9 cellular contexts compared by ENCODE assay signal in genomic region chr17:47239663-47240374, GRCh38. TPM values are rescaled to one million over a fixed set of nuclear protein-coding genes. Genes with fewer than 3 reads are reported as not detected.
DNase-seq lines count a peak whose midpoint lies in the region; ATAC-seq, FAIRE-seq and TF ChIP-seq lines count a peak whose summit lies in the region.
"Had no signal": no experiment of that assay in that cellular context is flagged by ENCODE, and none has a peak within 500 bp of the region (broad histone marks: within the 10 kb centered on the region; RNA-seq: fewer than 3 reads in every experiment).

No MANE protein-coding gene starts in this region.

- H3K27me3 ChIP-seq in liver (ENCODE audit: control insufficient read depth in 4 of 4, insufficient read depth in 4 of 4, low read length in 3 of 4) (no peaks in the 10 kb centered on the region), HepG2 (ENCODE audit: control insufficient read depth in 1 of 2, insufficient read depth in 2 of 2, low read length in 2 of 2) (no peaks in the 10 kb centered on the region; a peak in 1 of 5 replicates), muscle layer of duodenum (ENCODE audit: low read depth, low read length) (no peaks in the 10 kb centered on the region), neural progenitor cell (no peaks in the 10 kb centered on the region), endodermal cell (ENCODE audit: control insufficient read depth, insufficient read depth, low read length, poor library complexity, severe bottlenecking) (no peaks in the 10 kb centered on the region)

- H3K4me3 Mint-ChIP-seq in neural progenitor cell (no peak overlapping the region), endodermal cell (no peak overlapping the region)
- H3K4me3 Mint-ChIP-seq: activated naive CD4-positive, alpha-beta T cell treated with anti-CD3 and anti-CD28 coated beads, Interleukin-2, amount 50 U/mL, for 24 hours had no signal

- no peak for TF ChIP-seq EP300 in HepG2 (IDR thresholded peaks at IDR 0.05; ENCODE audit: low read depth in 2 of 2, low read length in 2 of 2)
- TF ChIP-seq EP300 in HepG2 (CRISPR knock-in tag; IDR thresholded peaks at IDR 0.05; ENCODE audit: borderline replicate concordance), result no peak

- no TSS peak for BruUV-seq in HepG2 (replicated peaks; lab: Mats Ljungman, UMichigan)

- TF ChIP-seq CTCF in liver (IDR thresholded peaks at IDR 0.05; ENCODE audit: low read depth, low read length, missing input control) (no peak), HepG2 (CRISPR knock-in tag; IDR thresholded peaks at IDR 0.05) (no peak), neural progenitor cell (IDR thresholded peaks at IDR 0.05) (no peak), endodermal cell (conservative IDR thresholded peaks at IDR 0.05) (no peak)

- H3K36me3 ChIP-seq in liver (ENCODE audit: control insufficient read depth in 4 of 4, insufficient read depth in 3 of 4, low read depth in 1 of 4, low read length in 3 of 4) (no peaks in the 10 kb centered on the region), HepG2 (replicated peaks in 1 of 2; ENCODE audit: control insufficient read depth in 1 of 2, insufficient read depth in 2 of 2, low read length in 2 of 2) (no peaks in the 10 kb centered on the region), muscle layer of duodenum (ENCODE audit: control insufficient read depth in 1 of 2, insufficient read depth in 2 of 2, low read length in 2 of 2) (no peaks in the 10 kb centered on the region), neural progenitor cell (no peaks in the 10 kb centered on the region), endodermal cell (ENCODE audit: control insufficient read depth, insufficient read depth, low read length) (no peaks in the 10 kb centered on the region)

- ATAC-seq in HepG2 (no peak; the same call in 1 of the 3 replicates), HG02763 (IDR thresholded peaks at IDR 0.05; ENCODE audit: unreplicated experiment) (no peak)

- DNase-seq in HepG2 (ENCODE audit: low spot score) (no peak), OCI-M2 (lab: John Stamatoyannopoulos, UW; ENCODE audit: unreplicated experiment) (peak; percentile 55), epidermal melanocyte (ENCODE audit: insufficient read length, low spot score) (peak; percentile 94), neural progenitor cell (ENCODE audit: low spot score) (no peak), endodermal cell (no peak)

- FAIRE-seq in HepG2 (lab: Jason Lieb, UNC), result no peak

- H3K4me2 ChIP-seq in HepG2 (ENCODE audit: low read depth, low read length) (no peak overlapping the region), neural progenitor cell (no peak overlapping the region)

- H3K79me2 ChIP-seq in HepG2 (ENCODE audit: insufficient read depth, low read length) (no peaks in the 10 kb centered on the region), neural progenitor cell (ENCODE audit: low read depth) (no peaks in the 10 kb centered on the region)

- no peaks in the 10 kb centered on the region for H3K9me3 ChIP-seq in liver (ENCODE audit: control insufficient read depth in 4 of 4, low read length in 3 of 4)
- no peaks in the 10 kb centered on the region for H3K9me3 ChIP-seq in HepG2 (ENCODE audit: low read length)
- no peaks in the 10 kb centered on the region for H3K9me3 ChIP-seq in muscle layer of duodenum (ENCODE audit: control insufficient read depth in 1 of 2, low read length in 2 of 2)
- no peaks in the 10 kb centered on the region for H3K9me3 ChIP-seq in neural progenitor cell (ENCODE audit: low read depth)
- H3K9me3 ChIP-seq in endodermal cell (ENCODE audit: control insufficient read depth, low read length), result no peaks in the 10 kb centered on the region

- TF ChIP-seq RAD21 in liver (IDR thresholded peaks at IDR 0.05) (peak; percentile 15 to 18), HepG2 (CRISPR knock-in tag; IDR thresholded peaks at IDR 0.05) (no peak)

- no peaks in the 10 kb centered on the region for H3F3A ChIP-seq in neural progenitor cell (ENCODE audit: low read depth)

- H3K9me3 Mint-ChIP-seq in neural progenitor cell (no peaks in the 10 kb centered on the region), endodermal cell (no peaks in the 10 kb centered on the region)
- H3K9me3 Mint-ChIP-seq: activated naive CD4-positive, alpha-beta T cell treated with anti-CD3 and anti-CD28 coated beads, Interleukin-2, amount 50 U/mL, for 24 hours had no signal

- H2AFZ ChIP-seq in HepG2 (ENCODE audit: low read length) (no peak overlapping the region), neural progenitor cell (replicated peaks) (no peak overlapping the region)

- CTCF ChIA-PET in HepG2 (lab: Yijun Ruan, JAX; ENCODE audit: low intra/inter-chr PET ratio, low total read pairs), result no interaction called here

- POLR2A ChIA-PET in HepG2 (lab: Yijun Ruan, JAX), result interaction anchor here (1.1 kb wide), 1 partner anchor 13 kb away, joined by 5 read pairs; no protein-coding TSS in a partner anchor

- in situ Hi-C loops in HepG2 (cut with HindIII; ENCODE audit: extremely low pct_ligation_motif_present, low pct_unique_long_range_greater_than_20kb), result no loop called here

- H3K9ac ChIP-seq in liver (ENCODE audit: low read depth in 1 of 2, low read length in 2 of 2) (no peak overlapping the region), HepG2 (ENCODE audit: insufficient read depth, low read depth, low read length) (no peak overlapping the region), neural progenitor cell (no peak overlapping the region), endodermal cell (ENCODE audit: extremely low read depth, low read length, poor library complexity, severe bottlenecking) (no peak overlapping the region)

- peak overlapping the region; percentile 55 to 58 for H3K27ac ChIP-seq in liver (ENCODE audit: low read depth in 1 of 2, low read length in 2 of 2)
- no peak overlapping the region for H3K27ac ChIP-seq in HepG2 (ENCODE audit: extremely low read length, insufficient read depth, low read length)
- H3K27ac ChIP-seq in muscle layer of duodenum (ENCODE audit: low read length), result peak overlapping the region; percentile 78
- no peak overlapping the region for H3K27ac ChIP-seq in neural progenitor cell
- H3K27ac ChIP-seq in endodermal cell (ENCODE audit: low read depth, low read length), result no peak overlapping the region

- H3K4me1 Mint-ChIP-seq in neural progenitor cell, result no peaks in the 10 kb centered on the region
- H3K4me1 Mint-ChIP-seq in endodermal cell, result no peaks in the 10 kb centered on the region
- H3K4me1 Mint-ChIP-seq: activated naive CD4-positive, alpha-beta T cell treated with anti-CD3 and anti-CD28 coated beads, Interleukin-2, amount 50 U/mL, for 24 hours had no signal

- H3K4me1 ChIP-seq in liver (ENCODE audit: control insufficient read depth in 4 of 4, insufficient read depth in 4 of 4, low read length in 3 of 4) (no peaks in the 10 kb centered on the region), HepG2 (ENCODE audit: insufficient read depth, low read length) (no peaks in the 10 kb centered on the region), muscle layer of duodenum (ENCODE audit: control insufficient read depth in 1 of 2, insufficient read depth in 2 of 2, low read length in 2 of 2) (no peaks in the 10 kb centered on the region), neural progenitor cell (no peaks in the 10 kb centered on the region), endodermal cell (ENCODE audit: control insufficient read depth, insufficient read depth, low read length) (no peaks in the 10 kb centered on the region)

- H3K27ac Mint-ChIP-seq in neural progenitor cell, result no peak overlapping the region
- no peak overlapping the region for H3K27ac Mint-ChIP-seq in endodermal cell
- H3K27ac Mint-ChIP-seq: activated naive CD4-positive, alpha-beta T cell treated with anti-CD3 and anti-CD28 coated beads, Interleukin-2, amount 50 U/mL, for 24 hours had no signal

- H3K27me3 Mint-ChIP-seq in neural progenitor cell (ENCODE audit: insufficient read depth, low read depth), result peaks cover 18% of the 10 kb centered on the region
- peaks cover 10% of the 10 kb centered on the region for H3K27me3 Mint-ChIP-seq in endodermal cell (ENCODE audit: insufficient read depth)

- TF ChIP-seq POLR2A in HepG2 (IDR thresholded peaks at IDR 0.05; ENCODE audit: insufficient read depth in 1 of 2, low read depth in 2 of 2, low read length in 2 of 2), result no peak

- no peaks in the 10 kb centered on the region for H4K20me1 ChIP-seq in HepG2 (ENCODE audit: insufficient read depth, low read length)
- no peaks in the 10 kb centered on the region for H4K20me1 ChIP-seq in neural progenitor cell (ENCODE audit: low read depth)

- intact Hi-C loops in HepG2 (cut with micrococcal nuclease; ENCODE audit: unreplicated experiment), result no loop called here

- H3K4me3 ChIP-seq in liver (ENCODE audit: low read depth in 1 of 3, low read length in 3 of 3), result no peak overlapping the region
- no peak overlapping the region for H3K4me3 ChIP-seq in HepG2 (replicated peaks in 1 of 3; ENCODE audit: insufficient read depth in 1 of 3, low read depth in 2 of 3, low read length in 3 of 3)
- H3K4me3 ChIP-seq in muscle layer of duodenum (ENCODE audit: low read depth in 1 of 2, low read length in 2 of 2), result no peak overlapping the region
- H3K4me3 ChIP-seq in neural progenitor cell, result no peak overlapping the region
- H3K4me3 ChIP-seq in endodermal cell (ENCODE audit: low read length), result no peak overlapping the region

- H3K36me3 Mint-ChIP-seq in neural progenitor cell (no peaks in the 10 kb centered on the region), endodermal cell (ENCODE audit: low read depth) (no peaks in the 10 kb centered on the region)
- H3K36me3 Mint-ChIP-seq: activated naive CD4-positive, alpha-beta T cell treated with anti-CD3 and anti-CD28 coated beads, Interleukin-2, amount 50 U/mL, for 24 hours had no signal

- 83% methylated on average over 7 of the region's 7 CpGs for WGBS in liver
- WGBS in HepG2 (ENCODE audit: low lambda C conversion rate), result 20% methylated on average over 7 of the region's 7 CpGs
- WGBS in endodermal cell (ENCODE audit: insufficient coverage in 1 of 2, insufficient read length in 1 of 2), 2 experiments, result 89 to 92% methylated on average over 2 to 7 of the region's 7 CpGs

RNA-seq across cellular contexts. Expression of gene ITGB3, which starts 13.8 kb away (rescaled TPM):
- total RNA-seq in liver, result 10 to 100 TPM in 1 of 2 donors, 1 to 10 TPM in 1; 4.8 to 33.4 TPM
- 1 to 10 TPM in 1 of 2 donors, under 1 TPM in 1; 0.47 to 2.8 TPM for polyA plus RNA-seq in liver
- 0.15 and 0.31 TPM in 2 replicates for total RNA-seq in HepG2 (2016; rRNA removed; fragmentation: Illumina TruSeq; extraction: Trizol)
- total RNA-seq in HepG2 (2016; cell fraction: cytosol; rRNA removed; fragmentation: Illumina TruSeq; extraction: Trizol; ENCODE audit: low read depth), result not detected in 2 replicates
- 0.31 and 0.37 TPM in 2 replicates for total RNA-seq in HepG2 (2016; cell fraction: insoluble cytoplasmic fraction; rRNA removed; fragmentation: Illumina TruSeq; extraction: Trizol)
- total RNA-seq in HepG2 (2016; cell fraction: membrane; rRNA removed; fragmentation: Illumina TruSeq; extraction: Trizol), result not detected in 2 replicates
- 0.41 and 0.50 TPM in 2 replicates for total RNA-seq in HepG2 (2016; cell fraction: nucleus; rRNA removed; fragmentation: Illumina TruSeq; extraction: Trizol)
- polyA plus RNA-seq in HepG2 (2011; rRNA removed), result 0.09 and 0.10 TPM in 2 replicates
- polyA plus RNA-seq in HepG2 (2011; cell fraction: cytosol; rRNA removed), result 0.07 and 0.09 TPM in 2 replicates
- 0.14 TPM in 2 replicates for polyA plus RNA-seq in HepG2 (2011; cell fraction: nucleus; rRNA removed)
- not detected in 2 replicates for polyA plus RNA-seq in HepG2 (2012)
- not detected in 2 replicates for polyA plus RNA-seq in HepG2 (2016; cell fraction: cytosol; fragmentation: Illumina TruSeq; extraction: Trizol; ENCODE audit: low read depth)
- 0.07 TPM in 1 of 2 replicates, not detected in the other for polyA plus RNA-seq in HepG2 (2016; cell fraction: insoluble cytoplasmic fraction; fragmentation: Illumina TruSeq; extraction: Trizol; ENCODE audit: low read depth)
- polyA plus RNA-seq in HepG2 (2016; cell fraction: membrane; fragmentation: Illumina TruSeq; extraction: Trizol; ENCODE audit: low read depth), result not detected in 2 replicates
- 0.15 TPM in 1 of 2 replicates, not detected in the other for polyA plus RNA-seq in HepG2 (2016; cell fraction: nucleus; fragmentation: Illumina TruSeq; extraction: Trizol; ENCODE audit: insufficient read depth, low read depth)
- polyA minus RNA-seq in HepG2 (2011; rRNA and poly(A)+ RNA removed; ENCODE audit: low replicate concordance), result 0.82 TPM in 1 of 2 replicates, not detected in the other
- not detected in 2 replicates for polyA minus RNA-seq in HepG2 (2011; cell fraction: cytosol; rRNA and poly(A)+ RNA removed)
- polyA minus RNA-seq in HepG2 (2011; cell fraction: nucleus; rRNA and poly(A)+ RNA removed), result 0.12 TPM in 1 of 2 replicates, not detected in the other
- total RNA-seq in neural progenitor cell (ENCODE audit: low replicate concordance), result 0.47 TPM in 1 of 2 replicates, not detected in the other
- total RNA-seq in endodermal cell, result under 1 TPM; 0.51 to 0.73 TPM
- 0.18 TPM for polyA plus RNA-seq in endodermal cell (2013, experiment 1 of 2)
- 0.33 TPM for polyA plus RNA-seq in endodermal cell (2013, experiment 2 of 2)

RNA-seq across cellular contexts. Expression of gene MYL4, which starts 30.7 kb away (rescaled TPM):
- total RNA-seq in liver (100 to 1,000 TPM in 1 of 2 donors, not detected in 1; 215 TPM), HepG2 (2016; rRNA removed; fragmentation: Illumina TruSeq; extraction: Trizol) (not detected in 2 replicates), neural progenitor cell (ENCODE audit: low replicate concordance) (0.37 and 0.93 TPM in 2 replicates), endodermal cell (10 to 100 TPM; 15.5 to 20.0 TPM)
- polyA plus RNA-seq in liver (under 1 TPM; 0.19 to 0.22 TPM), HepG2 (2011; rRNA removed) (0.13 TPM in 1 of 2 replicates, not detected in the other)
- total RNA-seq in HepG2 (2016; cell fraction: cytosol; rRNA removed; fragmentation: Illumina TruSeq; extraction: Trizol; ENCODE audit: low read depth), result not detected in 2 replicates
- not detected in 2 replicates for total RNA-seq in HepG2 (2016; cell fraction: insoluble cytoplasmic fraction; rRNA removed; fragmentation: Illumina TruSeq; extraction: Trizol)
- total RNA-seq in HepG2 (2016; cell fraction: membrane; rRNA removed; fragmentation: Illumina TruSeq; extraction: Trizol), result not detected in 2 replicates
- total RNA-seq in HepG2 (2016; cell fraction: nucleus; rRNA removed; fragmentation: Illumina TruSeq; extraction: Trizol), result not detected in 2 replicates
- polyA plus RNA-seq in HepG2 (2011; cell fraction: cytosol; rRNA removed), result 0.11 and 0.17 TPM in 2 replicates
- not detected in 2 replicates for polyA plus RNA-seq in HepG2 (2011; cell fraction: nucleus; rRNA removed)
- not detected in 2 replicates for polyA plus RNA-seq in HepG2 (2012)
- not detected in 2 replicates for polyA plus RNA-seq in HepG2 (2016; cell fraction: cytosol; fragmentation: Illumina TruSeq; extraction: Trizol; ENCODE audit: low read depth)
- polyA plus RNA-seq in HepG2 (2016; cell fraction: insoluble cytoplasmic fraction; fragmentation: Illumina TruSeq; extraction: Trizol; ENCODE audit: low read depth), result 0.27 TPM in 1 of 2 replicates, not detected in the other
- not detected in 2 replicates for polyA plus RNA-seq in HepG2 (2016; cell fraction: membrane; fragmentation: Illumina TruSeq; extraction: Trizol; ENCODE audit: low read depth)
- polyA plus RNA-seq in HepG2 (2016; cell fraction: nucleus; fragmentation: Illumina TruSeq; extraction: Trizol; ENCODE audit: insufficient read depth, low read depth), result not detected in 2 replicates
- 0.42 and 1.4 TPM in 2 replicates for polyA minus RNA-seq in HepG2 (2011; rRNA and poly(A)+ RNA removed; ENCODE audit: low replicate concordance)
- not detected in 2 replicates for polyA minus RNA-seq in HepG2 (2011; cell fraction: cytosol; rRNA and poly(A)+ RNA removed)
- not detected in 2 replicates for polyA minus RNA-seq in HepG2 (2011; cell fraction: nucleus; rRNA and poly(A)+ RNA removed)
- polyA plus RNA-seq in endodermal cell (2013, experiment 1 of 2), result 26.9 TPM
- 27.9 TPM for polyA plus RNA-seq in endodermal cell (2013, experiment 2 of 2)

RNA-seq across cellular contexts. Expression of gene CDC27, which starts 50.7 kb away (rescaled TPM):
- total RNA-seq in liver, result 100 to 1,000 TPM in 1 of 2 donors, 10 to 100 TPM in 1; 30.6 to 148 TPM
- 10 to 100 TPM; 16.8 to 23.6 TPM for polyA plus RNA-seq in liver
- 102 and 162 TPM in 2 replicates for total RNA-seq in HepG2 (2016; rRNA removed; fragmentation: Illumina TruSeq; extraction: Trizol)
- 15.6 and 16.5 TPM in 2 replicates for total RNA-seq in HepG2 (2016; cell fraction: cytosol; rRNA removed; fragmentation: Illumina TruSeq; extraction: Trizol; ENCODE audit: low read depth)
- 94.8 and 180 TPM in 2 replicates for total RNA-seq in HepG2 (2016; cell fraction: insoluble cytoplasmic fraction; rRNA removed; fragmentation: Illumina TruSeq; extraction: Trizol)
- 45.9 and 57.6 TPM in 2 replicates for total RNA-seq in HepG2 (2016; cell fraction: membrane; rRNA removed; fragmentation: Illumina TruSeq; extraction: Trizol)
- total RNA-seq in HepG2 (2016; cell fraction: nucleus; rRNA removed; fragmentation: Illumina TruSeq; extraction: Trizol), result 66.9 and 67.5 TPM in 2 replicates
- polyA plus RNA-seq in HepG2 (2011; rRNA removed), result 55.9 and 80.7 TPM in 2 replicates
- 39.5 and 46.1 TPM in 2 replicates for polyA plus RNA-seq in HepG2 (2011; cell fraction: cytosol; rRNA removed)
- polyA plus RNA-seq in HepG2 (2011; cell fraction: nucleus; rRNA removed), result 54.9 and 64.9 TPM in 2 replicates
- 45.5 and 46.6 TPM in 2 replicates for polyA plus RNA-seq in HepG2 (2012)
- polyA plus RNA-seq in HepG2 (2016; cell fraction: cytosol; fragmentation: Illumina TruSeq; extraction: Trizol; ENCODE audit: low read depth), result 4.4 and 5.4 TPM in 2 replicates
- polyA plus RNA-seq in HepG2 (2016; cell fraction: insoluble cytoplasmic fraction; fragmentation: Illumina TruSeq; extraction: Trizol; ENCODE audit: low read depth), result 124 and 138 TPM in 2 replicates
- polyA plus RNA-seq in HepG2 (2016; cell fraction: membrane; fragmentation: Illumina TruSeq; extraction: Trizol; ENCODE audit: low read depth), result 16.5 and 20.8 TPM in 2 replicates
- polyA plus RNA-seq in HepG2 (2016; cell fraction: nucleus; fragmentation: Illumina TruSeq; extraction: Trizol; ENCODE audit: insufficient read depth, low read depth), result 88.5 and 91.4 TPM in 2 replicates
- polyA minus RNA-seq in HepG2 (2011; rRNA and poly(A)+ RNA removed; ENCODE audit: low replicate concordance), result 105 and 134 TPM in 2 replicates
- 70.2 and 86.9 TPM in 2 replicates for polyA minus RNA-seq in HepG2 (2011; cell fraction: cytosol; rRNA and poly(A)+ RNA removed)
- 68.6 and 73.8 TPM in 2 replicates for polyA minus RNA-seq in HepG2 (2011; cell fraction: nucleus; rRNA and poly(A)+ RNA removed)
- total RNA-seq in neural progenitor cell (ENCODE audit: low replicate concordance), result 104 and 167 TPM in 2 replicates
- 100 to 1,000 TPM in 1 of 2 donors, 10 to 100 TPM in 1; 72.1 to 108 TPM for total RNA-seq in endodermal cell
- 69.1 TPM for polyA plus RNA-seq in endodermal cell (2013, experiment 1 of 2)
- polyA plus RNA-seq in endodermal cell (2013, experiment 2 of 2), result 73.7 TPM

Comparison
In these comparisons a context has a peak if more than half of its experiments do, and no peak if none do; other contexts are left out.
1. H3K27ac ChIP-seq: peak in liver (2 of 2) and muscle layer of duodenum (single experiment); none in HepG2 (single experiment), neural progenitor cell (single experiment) and endodermal cell (single experiment).
2. DNase-seq: peak in OCI-M2 (single experiment) and epidermal melanocyte (single experiment); none in HepG2 (single experiment), neural progenitor cell (single experiment) and endodermal cell (single experiment).